Comparison of ENCODE assay signal across 8 cellular contexts in genomic region chr20:47357296-47358051, GRCh38. TPM values are rescaled to one million over a fixed set of nuclear protein-coding genes. Genes with fewer than 3 reads are reported as not detected.
DNase-seq lines count a peak whose midpoint lies in the region; ATAC-seq and TF ChIP-seq lines count a peak whose summit lies in the region.

No MANE protein-coding gene starts in this region.

- ATAC-seq in GM21515 (IDR thresholded peaks at IDR 0.05; ENCODE audit: unreplicated experiment) = peak; percentile 39
- no peak for ATAC-seq in thoracic aorta (ENCODE audit: insufficient number of reproducible peaks, low FRiP score, low read depth)

- peaks cover 40% of the 10 kb centered on the region for H3K79me2 ChIP-seq in Karpas-422 (ENCODE audit: low read length)

- H3K36me3 Mint-ChIP-seq in activated naive CD4-positive, alpha-beta T cell treated with anti-CD3 and anti-CD28 coated beads, Interleukin-2, amount 10 ng/mL, durations not matched to agents 7 days and 5 days = peaks cover 22% of the 10 kb centered on the region
- no peaks in the 10 kb centered on the region for H3K36me3 Mint-ChIP-seq in glutamatergic neuron (ENCODE audit: unreplicated experiment)

- peak overlapping the region; percentile 92 for H3K9ac ChIP-seq in Karpas-422 (ENCODE audit: low read length)

- no peaks in the 10 kb centered on the region for H4K20me1 ChIP-seq in Karpas-422 (ENCODE audit: insufficient read depth, low read depth, low read length)

- peaks cover 80% of the 10 kb centered on the region for H3K4me1 ChIP-seq in Karpas-422 (ENCODE audit: low read length)
- peaks cover 53% of the 10 kb centered on the region for H3K4me1 ChIP-seq in ovary (ENCODE audit: insufficient read depth)
- peaks cover 84 to 98% of the 10 kb centered on the region in 2 donors for H3K4me1 ChIP-seq in thoracic aorta (ENCODE audit: control insufficient read depth in 1 of 2, low read depth in 2 of 2)

- TF ChIP-seq CTCF in glutamatergic neuron (IDR thresholded peaks at IDR 0.05; ENCODE audit: partially characterized antibody, unreplicated experiment) = no peak
- no peak for TF ChIP-seq CTCF in ovary (IDR thresholded peaks at IDR 0.05)
- no peak for TF ChIP-seq CTCF in thoracic aorta (IDR thresholded peaks at IDR 0.05)

- H3K36me3 ChIP-seq in Karpas-422 (ENCODE audit: insufficient read depth, low read length) = no peaks in the 10 kb centered on the region
- H3K36me3 ChIP-seq in ovary = no peaks in the 10 kb centered on the region
- H3K36me3 ChIP-seq in thoracic aorta = no peaks in the 10 kb centered on the region

- WGBS in ovary, 3 donors = 8 to 16% (median 12%) methylated on average over 28 to 30 of the region's 30 CpGs

- H3K4me3 ChIP-seq in Karpas-422 (ENCODE audit: low read length) (peak overlapping the region; percentile 77), ovary (no peak overlapping the region), thoracic aorta (peak overlapping the region; percentile 24)

- CTCF ChIA-PET in activated naive CD4-positive, alpha-beta T cell treated with anti-CD3 and anti-CD28 coated beads, Interleukin-2, amount 10 ng/mL, durations not matched to agents 7 days and 5 days (lab: Charles Lee) = interaction anchor here (1.9 to 3.1 kb wide), 4 partner anchors 26 to 85 kb away, joined by 7 to 16 read pairs (median 9); no protein-coding TSS in a partner anchor

- H3K4me2 ChIP-seq in Karpas-422 (ENCODE audit: low read depth, low read length, poor library complexity, severe bottlenecking) = peak overlapping the region; percentile 97

- H2AFZ ChIP-seq in Karpas-422 (ENCODE audit: low read length) = no peak overlapping the region

- intact Hi-C loops in ovary (cut with DNase I) = loop anchor here in 2 of 4 donors (2.0 to 5.0 kb wide), 2 partner anchors 39 to 40 kb away; no protein-coding TSS in a partner anchor

- peak; percentile 30 for TF ChIP-seq POLR2A in ovary (IDR thresholded peaks at IDR 0.05)

- no peaks in the 10 kb centered on the region for H3K9me3 ChIP-seq in Karpas-422 (ENCODE audit: low read length)
- H3K9me3 ChIP-seq in ovary = no peaks in the 10 kb centered on the region
- no peaks in the 10 kb centered on the region for H3K9me3 ChIP-seq in thoracic aorta

- no peaks in the 10 kb centered on the region for H3K27me3 Mint-ChIP-seq in activated naive CD4-positive, alpha-beta T cell treated with anti-CD3 and anti-CD28 coated beads, Interleukin-2, amount 10 ng/mL, durations not matched to agents 7 days and 5 days
- H3K27me3 Mint-ChIP-seq in glutamatergic neuron (ENCODE audit: unreplicated experiment) = peaks cover 16% of the 10 kb centered on the region

- H3K4me3 Mint-ChIP-seq in activated naive CD4-positive, alpha-beta T cell treated with anti-CD3 and anti-CD28 coated beads, Interleukin-2, amount 10 ng/mL, durations not matched to agents 7 days and 5 days = peak overlapping the region; percentile 88
- peak overlapping the region; percentile 95 for H3K4me3 Mint-ChIP-seq in glutamatergic neuron (ENCODE audit: unreplicated experiment)

- peak overlapping the region; percentile 98 for H3K27ac Mint-ChIP-seq in activated naive CD4-positive, alpha-beta T cell treated with anti-CD3 and anti-CD28 coated beads, Interleukin-2, amount 10 ng/mL, durations not matched to agents 7 days and 5 days
- H3K27ac Mint-ChIP-seq in glutamatergic neuron (ENCODE audit: unreplicated experiment) = no peak overlapping the region

- DNase-seq in Caki2 (ENCODE audit: low read depth) (peak; percentile 98), Karpas-422 (peak; percentile 96), SHP77 treated with DMSO at 0.1 percent for 48 hours (lab: John Stamatoyannopoulos, UW) (peak; percentile 83), glutamatergic neuron (peak; percentile 72), ovary (peak; percentile 78 to 84 (median 81)), thoracic aorta (ENCODE audit: low spot score) (peak; percentile 33)
- peak; percentile 78 for DNase-seq in activated naive CD4-positive, alpha-beta T cell treated with anti-CD3 and anti-CD28 coated beads, Interleukin-2, amount 10 ng/mL, durations not matched to agents 7 days and 5 days

- H3K27me3 ChIP-seq in Karpas-422 (ENCODE audit: low read length) (no peaks in the 10 kb centered on the region), ovary (no peaks in the 10 kb centered on the region), thoracic aorta (replicated peaks; ENCODE audit: insufficient read depth) (no peaks in the 10 kb centered on the region)

- H3K4me1 Mint-ChIP-seq in activated naive CD4-positive, alpha-beta T cell treated with anti-CD3 and anti-CD28 coated beads, Interleukin-2, amount 10 ng/mL, durations not matched to agents 7 days and 5 days = peaks cover 48% of the 10 kb centered on the region
- H3K4me1 Mint-ChIP-seq in glutamatergic neuron (ENCODE audit: low read depth, unreplicated experiment) = peaks cover 70% of the 10 kb centered on the region

- in situ Hi-C loops in Caki2 (cut with HindIII; ENCODE audit: low pct_unique_long_range_greater_than_20kb, low sequenced_read_pairs) = loop anchor here (25.0 kb wide), 1 partner anchor 145 kb away; no protein-coding TSS in a partner anchor

- TF ChIP-seq EP300 in ovary (IDR thresholded peaks at IDR 0.05) = no peak

- H3K9me2 ChIP-seq in Karpas-422 (replicated peaks; ENCODE audit: insufficient read depth, low read length) = no peaks in the 10 kb centered on the region

- H3K27ac ChIP-seq in Karpas-422 (ENCODE audit: low read length) = peak overlapping the region; percentile 98
- peak overlapping the region; percentile 83 to 95 for H3K27ac ChIP-seq in ovary
- H3K27ac ChIP-seq in thoracic aorta = peak overlapping the region; percentile 97 to 100

- H3K9me3 Mint-ChIP-seq in activated naive CD4-positive, alpha-beta T cell treated with anti-CD3 and anti-CD28 coated beads, Interleukin-2, amount 10 ng/mL, durations not matched to agents 7 days and 5 days = no peaks in the 10 kb centered on the region
- H3K9me3 Mint-ChIP-seq in glutamatergic neuron (ENCODE audit: unreplicated experiment) = peaks cover 17% of the 10 kb centered on the region

RNA-seq across cellular contexts. Expression of gene ZMYND8, which starts 1.0 kb away (rescaled TPM):
- total RNA-seq in Caki2 (2014; rRNA removed; shearing (Covaris generic); ENCODE audit: low replicate concordance) = 7.8 and 14.5 TPM in 2 replicates
- 33.0 and 44.1 TPM in 2 replicates for total RNA-seq in Karpas-422 (2014; rRNA removed; shearing (Covaris generic); ENCODE audit: low replicate concordance)
- total RNA-seq in glutamatergic neuron (ENCODE audit: unreplicated experiment) (116 TPM), ovary (10 to 100 TPM; 20.3 to 40.7 (median 31.2) TPM), thoracic aorta (10 to 100 TPM; 17.9 to 27.2 TPM)
- polyA plus RNA-seq in ovary = 10 to 100 TPM in 1 of 2 donors, 1 to 10 TPM in 1; 8.3 to 23.5 TPM

Comparison
In these comparisons a context has a peak if more than half of its experiments do, and no peak if none do; other contexts are left out.
1. DNase-seq: peak in every context shown above with its lines; median percentile 98 in Caki2; 96 in Karpas-422; 83 in SHP77 treated with DMSO at 0.1 percent for 48 hours; 81 in ovary; 78 in activated naive CD4-positive, alpha-beta T cell treated with anti-CD3 and anti-CD28 coated beads, Interleukin-2, amount 10 ng/mL, durations not matched to agents 7 days and 5 days; 72 in glutamatergic neuron; 33 in thoracic aorta.